In genomic region chr6:158589371-158589770, GRCh38 we compare ENCODE assay signal across 21 cellular contexts.
"Had no signal": no experiment of that assay in that cellular context is flagged by ENCODE, and none has a peak within 500 bp of the region (broad histone marks: within the 10 kb centered on the region; RNA-seq: fewer than 3 reads in every experiment).

No MANE protein-coding gene starts in this region.

- H3K4me1 ChIP-seq: esophagus muscularis mucosa, gastrocnemius medialis, lower lobe of right lung, right atrium auricular region, sigmoid colon, stomach, thyroid gland, uterus had no signal

- H3K4me3 ChIP-seq: esophagus muscularis mucosa, gastrocnemius medialis, left ventricle myocardium inferior, lower lobe of right lung, right atrium auricular region, sigmoid colon, skin epidermis, stomach, thyroid gland, uterus had no signal

- H3K27me3 Mint-ChIP-seq: dendritic cell treated with granulocyte-macrophage colony-stimulating factor and Interleukin-4, amounts not matched to agents 40 ng/mL and 50 ng/mL, for 4 days; effector memory CD8-positive, alpha-beta T cell; memory B cell; type B pancreatic cell had no signal

- H3K36me3 ChIP-seq: uterus had no signal

- DNase-seq: effector memory CD8-positive, alpha-beta T cell; gastrocnemius medialis; immature natural killer cell; left cardiac atrium; left ventricle myocardium inferior; lower lobe of right lung; sigmoid colon; stimulated activated CD4-positive, alpha-beta T cell treated with anti-CD3 and anti-CD28 coated beads, Interleukin-2, amount 100 ng/mL, for 24 hours; stimulated activated CD4-positive, alpha-beta T cell treated with anti-CD3 and anti-CD28 coated beads, Interleukin-4, amount 100 ng/mL, for 4 hours; stimulated activated naive CD4-positive, alpha-beta T cell; stomach; thyroid gland; uterus had no signal

- ATAC-seq: effector memory CD8-positive, alpha-beta T cell; gastrocnemius medialis; left cardiac atrium; lower lobe of right lung had no signal

- H3K4me1 Mint-ChIP-seq: memory B cell, mesothelial cell of epicardium had no signal

- H3K4me3 Mint-ChIP-seq: dendritic cell treated with granulocyte-macrophage colony-stimulating factor and Interleukin-4, amounts not matched to agents 40 ng/mL and 50 ng/mL, for 4 days; effector memory CD8-positive, alpha-beta T cell; immature natural killer cell; memory B cell; mesothelial cell of epicardium; type B pancreatic cell had no signal

- H3K27me3 ChIP-seq: esophagus muscularis mucosa, gastrocnemius medialis, right atrium auricular region, sigmoid colon, stomach, thyroid gland, uterus had no signal

- H3K9me3 Mint-ChIP-seq: dendritic cell treated with granulocyte-macrophage colony-stimulating factor and Interleukin-4, amounts not matched to agents 40 ng/mL and 50 ng/mL, for 4 days; effector memory CD8-positive, alpha-beta T cell; immature natural killer cell; memory B cell; mesothelial cell of epicardium; type B pancreatic cell had no signal

- H3K27ac ChIP-seq: epithelial cell of prostate, esophagus muscularis mucosa, gastrocnemius medialis, left ventricle myocardium inferior, lower lobe of right lung, right atrium auricular region, sigmoid colon, skin epidermis, stomach, thyroid gland, uterus had no signal

- H3K9me3 ChIP-seq: esophagus muscularis mucosa, gastrocnemius medialis, left ventricle myocardium inferior, lower lobe of right lung, right atrium auricular region, sigmoid colon, stomach, thyroid gland, uterus had no signal

- H3K27ac Mint-ChIP-seq: dendritic cell treated with granulocyte-macrophage colony-stimulating factor and Interleukin-4, amounts not matched to agents 40 ng/mL and 50 ng/mL, for 4 days; effector memory CD8-positive, alpha-beta T cell; memory B cell; mesothelial cell of epicardium; type B pancreatic cell had no signal
